ENCODE assay signal across 8 cellular contexts in the genomic region with DNA sequence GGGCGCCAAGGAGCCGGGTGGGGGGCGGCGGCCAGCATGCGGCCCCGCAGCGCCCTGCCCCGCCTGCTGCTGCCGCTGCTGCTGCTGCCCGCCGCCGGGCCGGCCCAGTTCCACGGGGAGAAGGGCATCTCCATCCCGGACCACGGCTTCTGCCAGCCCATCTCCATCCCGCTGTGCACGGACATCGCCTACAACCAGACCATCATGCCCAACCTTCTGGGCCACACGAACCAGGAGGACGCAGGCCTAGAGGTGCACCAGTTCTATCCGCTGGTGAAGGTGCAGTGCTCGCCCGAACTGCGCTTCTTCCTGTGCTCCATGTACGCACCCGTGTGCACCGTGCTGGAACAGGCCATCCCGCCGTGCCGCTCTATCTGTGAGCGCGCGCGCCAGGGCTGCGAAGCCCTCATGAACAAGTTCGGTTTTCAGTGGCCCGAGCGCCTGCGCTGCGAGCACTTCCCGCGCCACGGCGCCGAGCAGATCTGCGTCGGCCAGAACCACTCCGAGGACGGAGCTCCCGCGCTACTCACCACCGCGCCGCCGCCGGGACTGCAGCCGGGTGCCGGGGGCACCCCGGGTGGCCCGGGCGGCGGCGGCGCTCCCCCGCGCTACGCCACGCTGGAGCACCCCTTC. TPM values are rescaled to one million over a fixed set of nuclear protein-coding genes. Genes with fewer than 3 reads are reported as not detected.
DNase-seq lines count a peak whose midpoint lies in the region; ATAC-seq and TF ChIP-seq lines count a peak whose summit lies in the region.

No MANE protein-coding gene starts in this region.

- H3K4me3 Mint-ChIP-seq in endothelial cell (ENCODE audit: unreplicated experiment): peak overlapping the region; percentile 95

- DNase-seq in COLO668 (lab: John Stamatoyannopoulos, UW; ENCODE audit: unreplicated experiment) (peak; percentile 9), endothelial cell (ENCODE audit: low spot score) (peak; percentile 39), myocyte (ENCODE audit: low read depth) (peak; percentile 60)
- DNase-seq in activated CD4-positive, alpha-beta T cell treated with anti-CD3 and anti-CD28 coated beads for 48 hours: peak; percentile 57

- peaks cover 7% of the 10 kb centered on the region for H3K27me3 Mint-ChIP-seq in endothelial cell (ENCODE audit: unreplicated experiment)

- H3K27ac Mint-ChIP-seq in endothelial cell (ENCODE audit: unreplicated experiment): no peak overlapping the region

- H3K36me3 Mint-ChIP-seq in endothelial cell (ENCODE audit: low read depth, unreplicated experiment): peaks cover 7% of the 10 kb centered on the region

- H3K9me3 Mint-ChIP-seq in endothelial cell (ENCODE audit: unreplicated experiment): no peaks in the 10 kb centered on the region

- H3K4me1 Mint-ChIP-seq in endothelial cell (ENCODE audit: unreplicated experiment): peaks cover 41% of the 10 kb centered on the region

- TF ChIP-seq CTCF in endothelial cell (IDR thresholded peaks at IDR 0.05; ENCODE audit: unreplicated experiment): no peak

- ATAC-seq in HG03442 (IDR thresholded peaks at IDR 0.05; ENCODE audit: unreplicated experiment) (peak; percentile 21), HG03045 (IDR thresholded peaks at IDR 0.05; ENCODE audit: unreplicated experiment) (no peak), HG03280 (IDR thresholded peaks at IDR 0.05; ENCODE audit: unreplicated experiment) (no peak), HG03342 (IDR thresholded peaks at IDR 0.05; ENCODE audit: unreplicated experiment) (no peak)

RNA-seq across cellular contexts. Expression of gene FZD2, which starts 0.5 kb away (rescaled TPM):
- total RNA-seq in endothelial cell (ENCODE audit: unreplicated experiment) (12.9 TPM), myocyte (15.5 and 18.5 TPM in 2 replicates)
- polyA plus RNA-seq in myocyte (2012): 40.5 TPM

RNA-seq across cellular contexts. Expression of gene GPATCH8, which starts 54.6 kb away (rescaled TPM):
- 53.3 TPM for total RNA-seq in endothelial cell (ENCODE audit: unreplicated experiment)
- 18.6 and 21.4 TPM in 2 replicates for total RNA-seq in myocyte
- polyA plus RNA-seq in myocyte (2012): 15.6 TPM

Comparison
In these comparisons a context has a peak if more than half of its experiments do, and no peak if none do; other contexts are left out.
1. DNase-seq: peak in every context shown above with its lines; median percentile 60 in myocyte; 57 in activated CD4-positive, alpha-beta T cell treated with anti-CD3 and anti-CD28 coated beads for 48 hours; 39 in endothelial cell; 9 in COLO668.